ENCODE assay signal across 20 cellular contexts in genomic region chr9:116202219-116202912, GRCh38. TPM values are rescaled to one million over a fixed set of nuclear protein-coding genes. Genes with fewer than 3 reads are reported as not detected.
"Had no signal": no experiment of that assay in that cellular context is flagged by ENCODE, and none has a peak within 500 bp of the region (broad histone marks: within the 10 kb centered on the region; RNA-seq: fewer than 3 reads in every experiment).

No MANE protein-coding gene starts in this region.

- H3K4me3 ChIP-seq: adrenal gland, body of pancreas, esophagus squamous epithelium, hepatocyte, lung, thyroid gland had no signal

- DNase-seq: activated CD4-positive, alpha-beta memory T cell treated with anti-CD3 and anti-CD28 coated beads for 36 hours; activated CD4-positive, alpha-beta T cell treated with anti-CD3 and anti-CD28 coated beads for 36 hours; activated gamma-delta T cell treated with Interleukin-2 at 50 U/mL for 16 hours; activated T-cell treated with anti-CD3 and anti-CD28 coated beads for 4 hours; adrenal gland; body of pancreas; effector memory CD8-positive, alpha-beta T cell; esophagus squamous epithelium; left colon; natural killer cell; posterior cingulate gyrus; retina; stimulated activated CD4-positive, alpha-beta T cell treated with anti-CD3 and anti-CD28 coated beads, Interleukin-12 subunit alpha, Interleukin-12 subunit beta, amount 100 ng/mL, for 4 hours; stimulated activated CD4-positive, alpha-beta T cell treated with anti-CD3 and anti-CD28 coated beads, Interleukin-1b, Interleukin-23, amount 100 ng/mL, for 48 hours; stimulated activated naive CD4-positive, alpha-beta T cell treated with Interleukin-2 at 50 U/mL for 16 hours; T-helper 2 cell had no signal

- H3K36me3 ChIP-seq: adrenal gland, esophagus squamous epithelium, thyroid gland had no signal

- H2AFZ ChIP-seq: hepatocyte had no signal

- H3K79me2 ChIP-seq: hepatocyte had no signal

- H3K9me3 ChIP-seq: adrenal gland, body of pancreas, esophagus squamous epithelium, thyroid gland had no signal

- H3K27me3 ChIP-seq: adrenal gland, body of pancreas, esophagus squamous epithelium, hepatocyte, thyroid gland had no signal

- H3K4me1 ChIP-seq: adrenal gland, body of pancreas had no signal

- H3K27ac ChIP-seq: adrenal gland, body of pancreas, esophagus squamous epithelium, hepatocyte had no signal

- H3K4me2 ChIP-seq: hepatocyte had no signal

RNA-seq across cellular contexts. Expression of gene PAPPA, which starts 48.8 kb away (rescaled TPM):
- total RNA-seq: activated CD4-positive, alpha-beta memory T cell treated with anti-CD3 and anti-CD28 coated beads for 36 hours; activated CD4-positive, alpha-beta T cell treated with anti-CD3 and anti-CD28 coated beads for 36 hours; activated T-helper 1 cell treated with anti-CD3 and anti-CD28 coated beads, Interleukin-12 subunit alpha, Interleukin-12 subunit beta, Interleukin-2, Interleukin-4 antibody, amounts not matched to agents 30 ng/mL and 10 ng/mL and 1 ng/mL, durations not matched to agents 14 hours and 24 hours and 36 hours; natural killer cell had no signal
